8 cellular contexts compared by ENCODE assay signal in genomic region chr3:113747719-113748046, GRCh38. TPM values are rescaled to one million over a fixed set of nuclear protein-coding genes. Genes with fewer than 3 reads are reported as not detected.
DNase-seq lines count a peak whose midpoint lies in the region; ATAC-seq, FAIRE-seq and TF ChIP-seq lines count a peak whose summit lies in the region.

No MANE protein-coding gene starts in this region.

- FAIRE-seq in GM12892 (lab: Jason Lieb, UNC): no peak

- intact Hi-C loops in CD8-positive, alpha-beta T cell (cut with DNase I, micrococcal nuclease): loop anchor here (5.0 to 10.0 kb wide), 11 partner anchors 35 to 1910 kb away; partner anchors contain the start of genes ATG3 (in 1 of the 2), SIDT1 (in 1 of the 2), SLC35A5 (in 1 of the 2) and SPICE1 (in 1 of the 2)

- peaks cover 30% of the 10 kb centered on the region for H3K4me1 ChIP-seq in CD8-positive, alpha-beta T cell (ENCODE audit: insufficient read depth, low read length)
- H3K4me1 ChIP-seq in skeletal muscle satellite cell (ENCODE audit: control insufficient read depth, insufficient read depth, low read length): peaks cover 33% of the 10 kb centered on the region

- peak overlapping the region; percentile 100 for H3K9ac ChIP-seq in skeletal muscle satellite cell (ENCODE audit: low read depth, low read length)

- H3K27me3 Mint-ChIP-seq in CD8-positive, alpha-beta T cell (ENCODE audit: low read depth): no peaks in the 10 kb centered on the region
- H3K27me3 Mint-ChIP-seq in HFFc6 (ENCODE audit: insufficient read depth): peaks cover 4% of the 10 kb centered on the region

- H3K4me3 ChIP-seq in CD8-positive, alpha-beta T cell (ENCODE audit: low read depth, low read length): peak overlapping the region; percentile 86
- H3K4me3 ChIP-seq in fibroblast of villous mesenchyme (ENCODE audit: low read depth, low read length) (peak overlapping the region; percentile 100), skeletal muscle satellite cell (ENCODE audit: low read length) (peak overlapping the region; percentile 98)

- H3K27ac ChIP-seq in CD8-positive, alpha-beta T cell (ENCODE audit: low read depth, low read length): peak overlapping the region; percentile 99

- no peak for TF ChIP-seq CTCF in CD8-positive, alpha-beta T cell (IDR thresholded peaks at IDR 0.05)
- TF ChIP-seq CTCF in HFFc6 (IDR thresholded peaks at IDR 0.05) (no peak), fibroblast of villous mesenchyme (IDR thresholded peaks at IDR 0.05; ENCODE audit: insufficient read depth, low read depth, low read length) (no peak)

- CTCF ChIA-PET in CD8-positive, alpha-beta T cell (lab: Charles Lee): interaction anchor here (1.3 to 4.1 kb wide), 2 partner anchors 12 to 170 kb away, joined by 3 to 51 read pairs; no protein-coding TSS in a partner anchor

- H3K27ac Mint-ChIP-seq in CD8-positive, alpha-beta T cell: peak overlapping the region; percentile 100
- peak overlapping the region; percentile 100 for H3K27ac Mint-ChIP-seq in HFFc6

- no peaks in the 10 kb centered on the region for H3K36me3 ChIP-seq in CD8-positive, alpha-beta T cell (ENCODE audit: insufficient read depth, low read length)
- H3K36me3 ChIP-seq in skeletal muscle satellite cell (ENCODE audit: insufficient read depth, low read length): no peaks in the 10 kb centered on the region

- no peak for ATAC-seq in CD8-positive, alpha-beta T cell
- no peak for ATAC-seq in HG02763 (IDR thresholded peaks at IDR 0.05; ENCODE audit: unreplicated experiment)

- peaks cover 55% of the 10 kb centered on the region for H3K4me1 Mint-ChIP-seq in CD8-positive, alpha-beta T cell (ENCODE audit: low read depth)
- peaks cover 50% of the 10 kb centered on the region for H3K4me1 Mint-ChIP-seq in HFFc6 (ENCODE audit: low read depth)

- no peaks in the 10 kb centered on the region for H3K9me3 ChIP-seq in CD8-positive, alpha-beta T cell (ENCODE audit: low read length)
- no peaks in the 10 kb centered on the region for H3K9me3 ChIP-seq in skeletal muscle satellite cell (replicated peaks; ENCODE audit: low read length)

- DNase-seq in CD8-positive, alpha-beta T cell: no peak
- DNase-seq in HFFc6 (no peak), fibroblast of villous mesenchyme (ENCODE audit: low read depth) (peak; percentile 25), GM12892 (ENCODE audit: insufficient read length) (no peak)
- DNase-seq in activated CD4-positive, alpha-beta T cell treated with anti-CD3 and anti-CD28 coated beads, Interleukin-2, amount 50 U/mL, for 48 hours: peak; percentile 43 to 61
- DNase-seq in activated effector memory CD4-positive, alpha-beta T cell treated with Interleukin-2 at 50 U/mL for 16 hours: no peak

- TF ChIP-seq POLR2A in GM12892 (IDR thresholded peaks at IDR 0.05; ENCODE audit: low read depth, low read length): no peak

- H3K9me3 Mint-ChIP-seq in CD8-positive, alpha-beta T cell: no peaks in the 10 kb centered on the region
- H3K9me3 Mint-ChIP-seq in HFFc6: no peaks in the 10 kb centered on the region

- H3K4me2 ChIP-seq in skeletal muscle satellite cell (ENCODE audit: low read length): peak overlapping the region; percentile 86

- peak overlapping the region; percentile 95 for H3K4me3 Mint-ChIP-seq in CD8-positive, alpha-beta T cell
- H3K4me3 Mint-ChIP-seq in HFFc6: peak overlapping the region; percentile 91

- H3K36me3 Mint-ChIP-seq in CD8-positive, alpha-beta T cell: peaks cover 16% of the 10 kb centered on the region
- peaks cover 9% of the 10 kb centered on the region for H3K36me3 Mint-ChIP-seq in HFFc6 (ENCODE audit: low read depth)

- POLR2A ChIA-PET in CD8-positive, alpha-beta T cell (lab: Charles Lee): interaction anchor here (1.4 to 3.5 kb wide), 5 partner anchors 9 to 466 kb away, joined by 4 to 51 read pairs (median 14); partner anchors contain the start of genes SPICE1 and USF3

- no peaks in the 10 kb centered on the region for H3K27me3 ChIP-seq in CD8-positive, alpha-beta T cell (ENCODE audit: insufficient read depth, low read length)
- H3K27me3 ChIP-seq in skeletal muscle satellite cell (ENCODE audit: control insufficient read depth, insufficient read depth, low read length): no peaks in the 10 kb centered on the region

RNA-seq across cellular contexts. Expression of gene ATP6V1A, which starts 0.8 kb away (rescaled TPM):
- 10 to 100 TPM; 10.7 to 11.1 TPM for total RNA-seq in CD8-positive, alpha-beta T cell
- total RNA-seq in HFFc6 (2021; fragmentation: NEBNext Ultra II Directional; extraction: Animal tissue kit (Norgen Biotek cat#: 25700)): 100 to 1,000 TPM in 4 of 6 experiments, 10 to 100 TPM in 2; 99.4 to 110 (median 101) TPM
- total RNA-seq in fibroblast of villous mesenchyme: 85.7 and 117 TPM in 2 replicates
- total RNA-seq in skeletal muscle satellite cell (2012; rRNA removed): 53.1 and 69.0 TPM in 2 replicates
- polyA plus RNA-seq in GM12892 (2012; ENCODE audit: missing spikeins): 28.8 TPM

RNA-seq across cellular contexts. Expression of gene NAA50, which starts 1.6 kb away (rescaled TPM):
- 10 to 100 TPM; 97.3 to 98.9 TPM for total RNA-seq in CD8-positive, alpha-beta T cell
- 100 to 1,000 TPM; 146 to 178 (median 171) TPM for total RNA-seq in HFFc6 (2021; fragmentation: NEBNext Ultra II Directional; extraction: Animal tissue kit (Norgen Biotek cat#: 25700))
- 140 and 141 TPM in 2 replicates for total RNA-seq in fibroblast of villous mesenchyme
- total RNA-seq in skeletal muscle satellite cell (2012; rRNA removed): 177 and 180 TPM in 2 replicates
- polyA plus RNA-seq in GM12892 (2012; ENCODE audit: missing spikeins): 71.9 TPM

RNA-seq across cellular contexts. Expression of gene USF3, which starts 51.2 kb away (rescaled TPM):
- 10 to 100 TPM; 41.5 to 42.8 TPM for total RNA-seq in CD8-positive, alpha-beta T cell
- 10 to 100 TPM in 4 of 6 experiments, 1 to 10 TPM in 2; 8.5 to 10.7 (median 10.5) TPM for total RNA-seq in HFFc6 (2021; fragmentation: NEBNext Ultra II Directional; extraction: Animal tissue kit (Norgen Biotek cat#: 25700))
- 7.7 and 12.5 TPM in 2 replicates for total RNA-seq in fibroblast of villous mesenchyme
- total RNA-seq in skeletal muscle satellite cell (2012; rRNA removed): 5.0 and 6.1 TPM in 2 replicates
- polyA plus RNA-seq in GM12892 (2012; ENCODE audit: missing spikeins): 4.5 TPM

Comparison
In these comparisons a context has a peak if more than half of its experiments do, and no peak if none do; other contexts are left out.
1. DNase-seq: peak in activated CD4-positive, alpha-beta T cell treated with anti-CD3 and anti-CD28 coated beads, Interleukin-2, amount 50 U/mL, for 48 hours (2 of 2) and fibroblast of villous mesenchyme (single experiment); none in CD8-positive, alpha-beta T cell (0 of 7), HFFc6 (single experiment), activated effector memory CD4-positive, alpha-beta T cell treated with Interleukin-2 at 50 U/mL for 16 hours (single experiment) and GM12892 (single experiment).
2. Peak in every context shown above with its lines, with median percentiles within 50 percentile points of each other: H3K4me3 ChIP-seq.